In the genomic region with DNA sequence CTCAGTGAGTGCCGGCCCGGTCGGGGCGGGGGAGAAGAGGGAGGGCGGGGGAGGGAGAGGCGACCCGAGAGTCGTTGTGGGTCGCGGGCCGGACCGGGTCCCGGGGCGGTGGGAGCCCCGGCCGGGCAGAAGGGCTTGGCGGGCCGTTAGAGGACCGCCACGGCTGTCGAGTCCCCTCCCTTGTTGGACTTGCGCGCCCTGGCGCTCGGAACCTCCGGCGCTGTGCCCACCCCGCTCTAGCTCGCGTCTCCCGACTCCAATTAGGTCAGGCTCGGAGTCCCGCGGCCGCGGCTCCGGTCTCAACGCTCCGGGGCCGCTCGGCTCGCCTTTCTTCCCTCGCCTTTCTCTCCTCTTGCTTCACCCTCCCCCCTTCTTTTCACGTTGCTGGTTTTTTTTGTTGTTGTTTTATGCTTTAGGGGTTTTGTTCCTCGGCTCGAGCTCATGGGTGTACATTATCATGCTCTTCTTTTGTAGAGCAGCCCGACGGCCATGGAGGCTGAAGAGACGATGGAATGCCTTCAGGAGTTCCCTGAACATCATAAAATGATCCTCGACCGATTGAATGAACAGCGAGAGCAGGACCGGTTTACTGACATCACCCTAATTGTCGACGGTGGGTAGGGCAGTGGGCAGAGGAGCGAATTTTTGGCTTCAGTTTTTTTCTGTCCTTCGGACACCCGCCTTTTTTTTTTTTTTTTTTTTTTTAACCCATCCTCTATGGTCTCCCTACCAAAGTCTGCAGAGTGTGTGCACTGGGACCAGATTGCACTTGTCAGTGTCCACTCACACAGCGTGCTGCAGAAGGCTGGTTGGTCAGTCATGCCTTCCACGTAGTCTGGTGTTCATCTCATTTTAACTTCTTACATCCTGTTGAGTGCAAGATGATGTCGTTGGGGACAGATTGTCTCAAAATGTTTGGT, we compare ENCODE assay signal across 8 cellular contexts. TPM values are rescaled to one million over a fixed set of nuclear protein-coding genes. Genes with fewer than 3 reads are reported as not detected.
DNase-seq lines count a peak whose midpoint lies in the region; ATAC-seq and TF ChIP-seq lines count a peak whose summit lies in the region.

No MANE protein-coding gene starts in this region.

- peaks cover 3 to 21% (median 5%) of the 10 kb centered on the region in 3 donors for H3K27me3 Mint-ChIP-seq in immature natural killer cell (ENCODE audit: low read depth in 3 of 3)

- DNase-seq in DMS53 treated with DMSO at 0.1 percent for 48 hours (lab: John Stamatoyannopoulos, UW; ENCODE audit: unreplicated experiment) = peak; percentile 33
- peak; percentile 91 for DNase-seq in NCI-H748 treated with DMSO at 0.1 percent for 48 hours (lab: John Stamatoyannopoulos, UW)
- DNase-seq in brain microvascular endothelial cell = peak; percentile 37
- DNase-seq in immature natural killer cell = peak in 2 of 3 donors; percentile 9 to 18
- no peak for DNase-seq in spleen
- no peak for DNase-seq in MV-4-11 (lab: John Stamatoyannopoulos, UW)

- H3K4me1 ChIP-seq in spleen = peaks cover 22 to 59% (median 45%) of the 10 kb centered on the region in 6 donors

- in situ Hi-C loops in brain microvascular endothelial cell (cut with HindIII; ENCODE audit: low pct_ligation_motif_present, low sequenced_read_pairs) = no loop called here

- TF ChIP-seq CTCF in brain microvascular endothelial cell (IDR thresholded peaks at IDR 0.05; ENCODE audit: low read depth, low read length, missing control alignments) (no peak), spleen (IDR thresholded peaks at IDR 0.05 in 8 of 11, conservative IDR thresholded peaks at IDR 0.05 in 3 of 11) (peak in 2 of 11 experiments; percentile 3 to 4)

- intact Hi-C loops in spleen (cut with DNase I; ENCODE audit: low total_unique reads) = loop anchor here (10.0 kb wide), 1 partner anchor 193 kb away; a partner anchor contains a TSS

- H3K27ac Mint-ChIP-seq in immature natural killer cell = peak overlapping the region; percentile 97 to 99 (median 98)

- H3K36me3 ChIP-seq in brain microvascular endothelial cell (replicated peaks) (peaks cover 8% of the 10 kb centered on the region), spleen (peaks cover 0 to 39% (median 13%) of the 10 kb centered on the region in 6 donors)

- H3K4me1 Mint-ChIP-seq in immature natural killer cell = peaks cover 47 to 49% of the 10 kb centered on the region in 2 donors

- H3K9me3 ChIP-seq in spleen = no peaks in the 10 kb centered on the region

- ATAC-seq in HG03280 (IDR thresholded peaks at IDR 0.05; ENCODE audit: unreplicated experiment) = peak; percentile 38

- peak overlapping the region; percentile 85 for H3K27ac ChIP-seq in brain microvascular endothelial cell
- H3K27ac ChIP-seq in spleen = peak overlapping the region; percentile 96 to 100 (median 98)

- peak overlapping the region; percentile 84 for H3K4me3 ChIP-seq in brain microvascular endothelial cell (ENCODE audit: low read depth, low read length)
- peak overlapping the region; percentile 55 to 86 (median 70) for H3K4me3 ChIP-seq in spleen

- H3K4me3 Mint-ChIP-seq in immature natural killer cell = peak overlapping the region; percentile 93 to 98 (median 95)

- no peaks in the 10 kb centered on the region for H3K27me3 ChIP-seq in brain microvascular endothelial cell (replicated peaks)
- no peaks in the 10 kb centered on the region for H3K27me3 ChIP-seq in spleen (replicated peaks in 1 of 7)

- peaks cover 11 to 21% (median 20%) of the 10 kb centered on the region in 3 donors for H3K36me3 Mint-ChIP-seq in immature natural killer cell

- H3K9me3 Mint-ChIP-seq in immature natural killer cell = no peaks in the 10 kb centered on the region

- 1% methylated on average over 37 to 61 of the region's 61 CpGs for WGBS in spleen, 5 donors

- TF ChIP-seq POLR2A in GM19193 (IDR thresholded peaks at IDR 0.05; ENCODE audit: extremely low read depth, insufficient read depth, insufficient read length) (peak; percentile 5), spleen (IDR thresholded peaks at IDR 0.05) (peak in 1 of 3 donors; percentile 15)

RNA-seq across cellular contexts. Expression of a gene that starts 1.1 kb away (rescaled TPM):
- polyA plus RNA-seq in immature natural killer cell (10 to 100 TPM; 30.3 to 49.6 (median 33.8) TPM), spleen (10 to 100 TPM; 29.7 to 42.6 (median 35.0) TPM)
- 10 to 100 TPM; 35.9 to 52.0 (median 44.6) TPM for total RNA-seq in spleen

Comparison
In these comparisons a context has a peak if more than half of its experiments do, and no peak if none do; other contexts are left out.
1. DNase-seq: peak in DMS53 treated with DMSO at 0.1 percent for 48 hours (single experiment), NCI-H748 treated with DMSO at 0.1 percent for 48 hours (single experiment), brain microvascular endothelial cell (single experiment) and immature natural killer cell (2 of 3); none in spleen (single experiment) and MV-4-11 (single experiment).